Comparison of ENCODE assay signal across 22 cellular contexts in genomic region chr18:13993730-13994129, GRCh38.
"Had no signal": no experiment of that assay in that cellular context is flagged by ENCODE, and none has a peak within 500 bp of the region (broad histone marks: within the 10 kb centered on the region; RNA-seq: fewer than 3 reads in every experiment).

No MANE protein-coding gene starts in this region.

- ATAC-seq: heart right ventricle; pancreas; psoas muscle; stimulated activated naive B cell treated with anti-CD40 and anti-IgM and Interleukin-4, amounts not matched to agents 10 μg/mL and 1 μg/mL and 100 μg/mL, for 72 hours had no signal

- DNase-seq: activated CD4-positive, alpha-beta T cell treated with anti-CD3 and anti-CD28 coated beads for 4 hours; activated CD4-positive, alpha-beta T cell treated with anti-CD3 and anti-CD28 coated beads, Interleukin-2, amount 50 U/mL, for 4 hours; activated CD4-positive, CD25-positive, alpha-beta regulatory T cell; activated CD8-positive, alpha-beta memory T cell treated with anti-CD3 and anti-CD28 coated beads, Interleukin-2, amount 50 U/mL, for 4 hours; activated gamma-delta T cell; activated naive CD4-positive, alpha-beta T cell treated with anti-CD3 and anti-CD28 coated beads, Interleukin-2, amount 10 ng/mL, durations not matched to agents 7 days and 5 days; activated naive CD8-positive, alpha-beta T cell treated with anti-CD3 and anti-CD28 coated beads, Interleukin-2, amount 10 ng/mL, durations not matched to agents 7 days and 5 days; activated T-cell treated with anti-CD3 and anti-CD28 coated beads, Interleukin-2, amount 50 U/mL, for 1 hour; foreskin fibroblast; heart right ventricle; islet precursor cell; left ventricle myocardium inferior; naive B cell; nephron progenitor cell; pancreas; psoas muscle; stimulated activated CD4-positive, alpha-beta T cell treated with anti-CD3 and anti-CD28 coated beads, Interleukin-15, amount 100 ng/mL, for 24 hours; stimulated activated CD4-positive, alpha-beta T cell treated with anti-CD3 and anti-CD28 coated beads, Interleukin-2, amount 100 ng/mL, for 24 hours; stimulated activated naive B cell treated with anti-CD40 and anti-IgM and Interleukin-4, amounts not matched to agents 10 μg/mL and 1 μg/mL and 100 μg/mL, for 72 hours; stomach; T-helper 1 cell; transverse colon had no signal
